In genomic region chr16:84186685-84187437, GRCh38 we compare ENCODE assay signal across 8 cellular contexts. TPM values are rescaled to one million over a fixed set of nuclear protein-coding genes. Genes with fewer than 3 reads are reported as not detected.
DNase-seq lines count a peak whose midpoint lies in the region; TF ChIP-seq lines count a peak whose summit lies in the region.

TSS of gene TAF1C (minus strand) at chr16:84187057. CDS start at chr16:84184988, 2,069 bp downstream.

- peak within 1 kb of the TSS; percentile 7 for H3K4ac ChIP-seq in mesendoderm (ENCODE audit: low read depth, low read length)

- H3K4me1 ChIP-seq in endocrine pancreas (ENCODE audit: control insufficient read depth, insufficient read depth, low read length), result no peaks in the 10 kb centered on the region
- H3K4me1 ChIP-seq in mesendoderm (ENCODE audit: control insufficient read depth, low read depth, low read length), result no peaks in the 10 kb centered on the region

- H3K23ac ChIP-seq in mesendoderm (ENCODE audit: low read length), result peak within 1 kb of the TSS; percentile 72

- no peak within 1 kb of the TSS for H2BK120ac ChIP-seq in mesendoderm (ENCODE audit: low read depth, low read length)

- H2BK15ac ChIP-seq in mesendoderm (replicated peaks; ENCODE audit: low read depth), result no peak within 1 kb of the TSS

- DNase-seq in COR-L47 (lab: John Stamatoyannopoulos, UW) (peak; percentile 90), GM20000 (ENCODE audit: low spot score) (peak; percentile 98), HT1080 (ENCODE audit: low read depth) (peak; percentile 89), NOMO-1 treated with dmso at 0.1 percent for 144 hours (lab: John Stamatoyannopoulos, UW; ENCODE audit: unreplicated experiment) (peak; percentile 81), mesendoderm (peak; percentile 95)
- peak; percentile 76 to 91 (median 85) for DNase-seq in activated CD8-positive, alpha-beta memory T cell treated with anti-CD3 and anti-CD28 coated beads for 48 hours (ENCODE audit: low read depth in 2 of 3, low spot score in 2 of 3)
- DNase-seq in stimulated activated CD8-positive, alpha-beta memory T cell treated with anti-CD3 and anti-CD28 coated beads, Interleukin-15, amount 100 ng/mL, for 1 hour (ENCODE audit: low read depth), result peak; percentile 78

- no peak within 1 kb of the TSS for H3K27ac ChIP-seq in mesendoderm (ENCODE audit: low read depth, low read length)

- no peaks in the 10 kb centered on the region for H3K9me3 ChIP-seq in endocrine pancreas (ENCODE audit: control insufficient read depth, low read length)

- peaks cover 23% of the 10 kb centered on the region for H3K79me1 ChIP-seq in mesendoderm (ENCODE audit: low read length)

- TF ChIP-seq CTCF in GM20000 (IDR thresholded peaks at IDR 0.05; ENCODE audit: extremely low read depth, missing control alignments), result peak; percentile 88

- H3K27me3 ChIP-seq in endocrine pancreas (ENCODE audit: control insufficient read depth, insufficient read depth, low read length), result peaks cover 2% of the 10 kb centered on the region
- no peaks in the 10 kb centered on the region for H3K27me3 ChIP-seq in mesendoderm (ENCODE audit: insufficient read depth, low read length, poor library complexity)

- H3K56ac ChIP-seq in mesendoderm (ENCODE audit: low read length), result peak within 1 kb of the TSS; percentile 97

- H3K9ac ChIP-seq in endocrine pancreas (ENCODE audit: control insufficient read depth, insufficient read depth, low read length) (peak within 1 kb of the TSS; percentile 50), mesendoderm (ENCODE audit: low read length) (peak within 1 kb of the TSS; percentile 93)

- H3K18ac ChIP-seq in mesendoderm (ENCODE audit: low read length), result no peak within 1 kb of the TSS

- H4K8ac ChIP-seq in mesendoderm (ENCODE audit: low read depth, low read length), result no peak within 1 kb of the TSS

- H3K4me2 ChIP-seq in mesendoderm (ENCODE audit: low read length), result peak within 1 kb of the TSS; percentile 96

- WGBS in mesendoderm (ENCODE audit: extremely low coverage, insufficient coverage, low lambda C conversion rate), result no CpG with 5 or more reads among the region's 55 CpGs

- H3K4me3 ChIP-seq in endocrine pancreas (ENCODE audit: control insufficient read depth, insufficient read depth, low read length) (peak within 1 kb of the TSS; percentile 68), mesendoderm (ENCODE audit: low read length) (peak within 1 kb of the TSS; percentile 85)

- peaks cover 18% of the 10 kb centered on the region for H3K79me2 ChIP-seq in mesendoderm (ENCODE audit: control insufficient read depth, insufficient read depth, low read length)

- H2BK5ac ChIP-seq in mesendoderm (ENCODE audit: low read length), result no peak within 1 kb of the TSS

- H3K36me3 ChIP-seq in endocrine pancreas (ENCODE audit: control insufficient read depth, insufficient read depth, low read length), result no peaks in the 10 kb centered on the region
- H3K36me3 ChIP-seq in mesendoderm (ENCODE audit: control insufficient read depth, insufficient read depth, low read length), result peaks cover 6% of the 10 kb centered on the region

- peak within 1 kb of the TSS; percentile 91 for H4K5ac ChIP-seq in mesendoderm (ENCODE audit: low read length)

- H2AK5ac ChIP-seq in mesendoderm (ENCODE audit: low read length), result peak within 1 kb of the TSS; percentile 4

RNA-seq across cellular contexts. Expression of gene TAF1C, which starts in this region (rescaled TPM):
- 26.4 and 27.8 TPM in 2 replicates for total RNA-seq in HT1080 (2014; rRNA removed; shearing (Covaris generic))
- 17.4 and 20.6 TPM in 2 replicates for polyA plus RNA-seq in HT1080 (2015; cell fraction: cytosol; rRNA removed)
- polyA plus RNA-seq in HT1080 (2015; cell fraction: nucleus; rRNA removed), result 222 and 240 TPM in 2 replicates
- 40.2 TPM for polyA plus RNA-seq in mesendoderm (2013, experiment 1 of 2)
- 40.2 TPM for polyA plus RNA-seq in mesendoderm (2013, experiment 2 of 2)
